17 cellular contexts compared by ENCODE assay signal in the genomic region with DNA sequence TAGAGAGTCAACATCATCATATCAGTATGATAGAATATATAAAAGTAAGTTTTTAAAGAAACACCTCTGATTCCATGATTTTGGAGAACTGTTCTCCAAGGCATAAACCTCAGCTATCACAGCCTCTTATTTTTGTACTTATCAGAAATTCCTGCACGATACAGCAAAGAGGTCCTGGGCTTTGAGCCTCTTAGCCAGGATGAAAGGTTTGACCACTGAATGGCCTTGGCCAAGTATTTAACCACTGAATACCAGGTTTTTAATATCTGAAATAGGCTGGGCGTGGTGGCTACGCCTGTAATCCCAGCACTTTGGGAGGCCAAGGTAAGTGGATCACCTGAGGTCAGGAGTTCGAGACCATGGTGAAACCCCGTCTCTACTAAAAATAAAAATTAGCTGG. TPM values are rescaled to one million over a fixed set of nuclear protein-coding genes. Genes with fewer than 3 reads are reported as not detected.
DNase-seq lines count a peak whose midpoint lies in the region; TF ChIP-seq lines count a peak whose summit lies in the region.
"Had no signal": no experiment of that assay in that cellular context is flagged by ENCODE, and none has a peak within 500 bp of the region (broad histone marks: within the 10 kb centered on the region; RNA-seq: fewer than 3 reads in every experiment).

No MANE protein-coding gene starts in this region.

- WGBS in endodermal cell (ENCODE audit: insufficient coverage in 1 of 2, insufficient read length in 1 of 2), 2 experiments: 88 to 96% methylated on average over 5 of the region's 5 CpGs

- H3K4me3 ChIP-seq in endodermal cell (ENCODE audit: low read length) (no peak overlapping the region), SJCRH30 (no peak overlapping the region)
- H3K4me3 ChIP-seq: A549; BLaER1 treated with 17β-estradiol and CSF1 and Interleukin-3, amounts not matched to agents 10 nM and 100 nM had no signal

- TF ChIP-seq CTCF in endodermal cell (conservative IDR thresholded peaks at IDR 0.05) (no peak), type B pancreatic cell (conservative IDR thresholded peaks at IDR 0.05) (no peak)

- H3K27ac ChIP-seq in endodermal cell (ENCODE audit: low read depth, low read length) (no peak overlapping the region), SJCRH30 (no peak overlapping the region)
- H3K27ac ChIP-seq: 22Rv1; A549; BLaER1 treated with 17β-estradiol and CSF1 and Interleukin-3, amounts not matched to agents 10 nM and 100 nM had no signal

- no peaks in the 10 kb centered on the region for H3K27me3 ChIP-seq in endodermal cell (ENCODE audit: control insufficient read depth, insufficient read depth, low read length, poor library complexity, severe bottlenecking)
- H3K27me3 ChIP-seq in SJCRH30: no peaks in the 10 kb centered on the region

- no peaks in the 10 kb centered on the region for H3K27me3 Mint-ChIP-seq in endodermal cell (ENCODE audit: insufficient read depth)
- peaks cover 27% of the 10 kb centered on the region for H3K27me3 Mint-ChIP-seq in type B pancreatic cell

- peaks cover 11% of the 10 kb centered on the region for H3K9me3 ChIP-seq in endodermal cell (ENCODE audit: control insufficient read depth, low read length)
- H3K9me3 ChIP-seq in SJCRH30 (replicated peaks): no peaks in the 10 kb centered on the region
- H3K9me3 ChIP-seq: A549, Caco-2 had no signal

- peak; percentile 5 for DNase-seq in activated CD8-positive, alpha-beta memory T cell treated with anti-CD3 and anti-CD28 coated beads for 24 hours
- DNase-seq in activated CD8-positive, alpha-beta memory T cell treated with anti-CD3 and anti-CD28 coated beads, Interleukin-2, amount 50 U/mL, for 4 hours: no peak
- DNase-seq in endodermal cell (peak; percentile 17), type B pancreatic cell (ENCODE audit: extremely low spot score, unreplicated experiment) (peak; percentile 13), SJCRH30 (no peak)
- DNase-seq in activated T-cell treated with anti-CD3 and anti-CD28 coated beads, Interleukin-2, amount 50 U/mL, for 1 hour: no peak
- DNase-seq: AML-193; Calu3; CD4-positive, alpha-beta T cell; CD8-positive, alpha-beta T cell; DMS79 treated with DMSO at 0.1 percent for 48 hours; GF-D8 had no signal

- no peak overlapping the region for H3K4me3 Mint-ChIP-seq in endodermal cell
- no peak overlapping the region for H3K4me3 Mint-ChIP-seq in type B pancreatic cell
- H3K4me3 Mint-ChIP-seq: B cell; CD8-positive, alpha-beta T cell had no signal

- H3K4me1 Mint-ChIP-seq in endodermal cell (peaks cover 24% of the 10 kb centered on the region), type B pancreatic cell (ENCODE audit: unreplicated experiment) (peaks cover 19% of the 10 kb centered on the region)

- no peak overlapping the region for H3K9ac ChIP-seq in endodermal cell (ENCODE audit: extremely low read depth, low read length, poor library complexity, severe bottlenecking)
- H3K9ac ChIP-seq: BLaER1 treated with 17β-estradiol and CSF1 and Interleukin-3, amounts not matched to agents 10 nM and 100 nM had no signal

- H3K27ac Mint-ChIP-seq in endodermal cell (no peak overlapping the region), type B pancreatic cell (no peak overlapping the region)
- H3K27ac Mint-ChIP-seq: B cell; CD4-positive, alpha-beta T cell; CD8-positive, alpha-beta T cell had no signal

- H3K9me3 Mint-ChIP-seq in endodermal cell: no peaks in the 10 kb centered on the region
- no peaks in the 10 kb centered on the region for H3K9me3 Mint-ChIP-seq in type B pancreatic cell
- H3K9me3 Mint-ChIP-seq: CD4-positive, alpha-beta T cell; CD8-positive, alpha-beta T cell had no signal

- H3K36me3 Mint-ChIP-seq in endodermal cell (ENCODE audit: low read depth) (peaks cover 15% of the 10 kb centered on the region), type B pancreatic cell (no peaks in the 10 kb centered on the region)
- H3K36me3 Mint-ChIP-seq: CD8-positive, alpha-beta T cell had no signal

- peaks cover 9% of the 10 kb centered on the region for H3K36me3 ChIP-seq in endodermal cell (ENCODE audit: control insufficient read depth, insufficient read depth, low read length)
- no peaks in the 10 kb centered on the region for H3K36me3 ChIP-seq in SJCRH30
- H3K36me3 ChIP-seq: BLaER1 treated with 17β-estradiol and CSF1 and Interleukin-3, amounts not matched to agents 10 nM and 100 nM had no signal

- H3K4me1 ChIP-seq in endodermal cell (ENCODE audit: control insufficient read depth, insufficient read depth, low read length): peaks cover 13% of the 10 kb centered on the region
- H3K4me1 ChIP-seq in SJCRH30: peaks cover 22% of the 10 kb centered on the region

RNA-seq across cellular contexts. Expression of a gene that starts 1.9 kb away (rescaled TPM):
- total RNA-seq in endodermal cell: 100 to 1,000 TPM in 1 of 2 donors, 10 to 100 TPM in 1; 66.0 to 105 TPM
- 22.2 TPM for polyA plus RNA-seq in endodermal cell (2013, experiment 1 of 2)
- polyA plus RNA-seq in endodermal cell (2013, experiment 2 of 2): 27.3 TPM
- 33.2 and 41.4 TPM in 2 replicates for total RNA-seq in type B pancreatic cell (ENCODE audit: low replicate concordance)
- 8.3 and 10.9 TPM in 2 replicates for total RNA-seq in SJCRH30 (2014; rRNA removed; shearing (Covaris generic))

Comparison
In these comparisons a context has a peak if more than half of its experiments do, and no peak if none do; other contexts are left out.
1. DNase-seq: peak in activated CD8-positive, alpha-beta memory T cell treated with anti-CD3 and anti-CD28 coated beads for 24 hours (single experiment), endodermal cell (single experiment) and type B pancreatic cell (single experiment); none in activated CD8-positive, alpha-beta memory T cell treated with anti-CD3 and anti-CD28 coated beads, Interleukin-2, amount 50 U/mL, for 4 hours (single experiment), activated T-cell treated with anti-CD3 and anti-CD28 coated beads, Interleukin-2, amount 50 U/mL, for 1 hour (single experiment) and SJCRH30 (0 of 2).